In genomic region chr12:123928274-123928865, GRCh38 we compare ENCODE assay signal across 19 cellular contexts. TPM values are rescaled to one million over a fixed set of nuclear protein-coding genes. Genes with fewer than 3 reads are reported as not detected.
DNase-seq lines count a peak whose midpoint lies in the region; ATAC-seq, FAIRE-seq and TF ChIP-seq lines count a peak whose summit lies in the region.
"Had no signal": no experiment of that assay in that cellular context is flagged by ENCODE, and none has a peak within 500 bp of the region (broad histone marks: within the 10 kb centered on the region; RNA-seq: fewer than 3 reads in every experiment).

No MANE protein-coding gene starts in this region.

- H3K9ac ChIP-seq in OCI-LY1 (ENCODE audit: low read length): no peak overlapping the region

- no peaks in the 10 kb centered on the region for H3K79me2 ChIP-seq in OCI-LY1 (ENCODE audit: insufficient read depth, low read length)

- H3K4me3 ChIP-seq in OCI-LY1 (ENCODE audit: low read depth, low read length, poor library complexity, severe bottlenecking) (no peak overlapping the region), dorsolateral prefrontal cortex (no peak overlapping the region)
- H3K4me3 ChIP-seq: lung, MG63, psoas muscle, SK-N-MC had no signal

- DNase-seq in NCI-H1417 (lab: John Stamatoyannopoulos, UW) (peak; percentile 37 to 73 (median 58)), NCI-H1417 treated with DMSO at 0.1 percent for 48 hours (lab: John Stamatoyannopoulos, UW) (no peak), MV-4-11 (lab: John Stamatoyannopoulos, UW) (peak; percentile 61), myocyte (ENCODE audit: low read depth) (peak; percentile 47), dorsolateral prefrontal cortex (no peak), HTR-8/SVneo (ENCODE audit: insufficient read length, low spot score) (no peak)
- DNase-seq: activated CD4-positive, alpha-beta memory T cell treated with anti-CD3 and anti-CD28 coated beads for 36 hours; activated T-cell treated with anti-CD3 and anti-CD28 coated beads, Interleukin-2, amount 50 U/mL, for 72 hours; CD8-positive, alpha-beta T cell; central memory CD4-positive, alpha-beta T cell; GF-D8; MG63; NK-92 treated with Interleukin-12 subunit alpha and Interleukin-12 subunit beta, amount 100 ng/mL, for 24 hours; psoas muscle had no signal

- no peak overlapping the region for H3K4me2 ChIP-seq in OCI-LY1 (ENCODE audit: low read length)

- H3K27ac ChIP-seq in OCI-LY1 (ENCODE audit: low read depth, low read length, poor library complexity, severe bottlenecking) (no peak overlapping the region), dorsolateral prefrontal cortex (no peak overlapping the region)
- H3K27ac ChIP-seq: psoas muscle, SK-N-MC had no signal

- no peaks in the 10 kb centered on the region for H3K4me1 ChIP-seq in OCI-LY1 (ENCODE audit: insufficient read depth, low read length, severe bottlenecking)
- H3K4me1 ChIP-seq: psoas muscle had no signal

- ATAC-seq in HG03442 (IDR thresholded peaks at IDR 0.05; ENCODE audit: unreplicated experiment): no peak
- ATAC-seq: activated T-cell treated with anti-CD3 and anti-CD28 coated beads, Interleukin-2, amount 50 U/mL, for 72 hours; CD8-positive, alpha-beta T cell; psoas muscle had no signal

- no peaks in the 10 kb centered on the region for H3K9me3 ChIP-seq in OCI-LY1 (ENCODE audit: low read length)
- H3K9me3 ChIP-seq: MG63, psoas muscle had no signal

- intact Hi-C loops in dorsolateral prefrontal cortex (cut with DNase I): no loop called here

- H2AFZ ChIP-seq in OCI-LY1 (ENCODE audit: low read length): no peak overlapping the region

- no peaks in the 10 kb centered on the region for H4K20me1 ChIP-seq in OCI-LY1 (ENCODE audit: insufficient read depth, low read length)

- no peaks in the 10 kb centered on the region for H3K9me2 ChIP-seq in OCI-LY1 (ENCODE audit: low read depth, low read length)

- H3F3A ChIP-seq in OCI-LY1 (ENCODE audit: insufficient read depth, low read length): no peaks in the 10 kb centered on the region

- TF ChIP-seq CTCF in OCI-LY1 (IDR thresholded peaks at IDR 0.05; ENCODE audit: low read length) (0 out of 2 replicates have a peak, but pooled peaks have one; percentile 8), dorsolateral prefrontal cortex (IDR thresholded peaks at IDR 0.05 in 54 of 56, conservative IDR thresholded peaks at IDR 0.05 in 2 of 56; ENCODE audit: low read depth in 1 of 56, partially characterized antibody in 56 of 56) (no peak)

- H3K36me3 ChIP-seq in OCI-LY1 (ENCODE audit: insufficient read depth, low read length): no peaks in the 10 kb centered on the region
- H3K36me3 ChIP-seq: MG63 had no signal

- H3K27me3 ChIP-seq in OCI-LY1 (ENCODE audit: insufficient read depth, low read length) (0 out of 2 replicates have a peak, but pooled peaks cover 6% of the 10 kb centered on the region), dorsolateral prefrontal cortex (no peaks in the 10 kb centered on the region)
- H3K27me3 ChIP-seq: MG63 had no signal

- no peak for FAIRE-seq in HTR-8/SVneo (lab: Jason Lieb, UNC)
- FAIRE-seq: A204.1 had no signal

RNA-seq across cellular contexts. Expression of gene CCDC92, which starts 44.3 kb away (rescaled TPM):
- 18.3 and 21.1 TPM in 2 replicates for total RNA-seq in myocyte
- 55.5 TPM for polyA plus RNA-seq in myocyte (2012)
- total RNA-seq in dorsolateral prefrontal cortex: 100 to 1,000 TPM in 116 of 120 experiments, 10 to 100 TPM in 4; 89.7 to 184 (median 138) TPM

RNA-seq across cellular contexts. Expression of gene ZNF664, which starts 44.6 kb away (rescaled TPM):
- total RNA-seq in myocyte (55.8 and 58.1 TPM in 2 replicates), dorsolateral prefrontal cortex (100 to 1,000 TPM in 99 of 120 experiments, 10 to 100 TPM in 21; 82.2 to 211 (median 117) TPM)
- polyA plus RNA-seq in myocyte (2012): 39.0 TPM

Comparison
In these comparisons a context has a peak if more than half of its experiments do, and no peak if none do; other contexts are left out.
1. DNase-seq: peak in NCI-H1417 (3 of 3), MV-4-11 (single experiment) and myocyte (single experiment); none in NCI-H1417 treated with DMSO at 0.1 percent for 48 hours (single experiment), dorsolateral prefrontal cortex (0 of 10) and HTR-8/SVneo (single experiment).